In genomic region chrX:10031743-10032142, GRCh38 we compare ENCODE assay signal across 1 cellular context.
TF ChIP-seq lines count a peak whose summit lies in the region.

No MANE protein-coding gene starts in this region.

TF ChIP-seq in GM23338, 12 proteins besides CTCF, POLR2A, EP300 and RAD21:
- TF ChIP-seq REST (IDR thresholded peaks at IDR 0.05; ENCODE audit: unreplicated experiment), result no peak
- TF ChIP-seq ZNF331 (CRISPR knock-in tag; IDR thresholded peaks at IDR 0.05; ENCODE audit: low read depth), result no peak
- TF ChIP-seq ZNF462 (CRISPR knock-in tag; IDR thresholded peaks at IDR 0.05), result no peak
- TF ChIP-seq POLR2AphosphoS5 (IDR thresholded peaks at IDR 0.05; ENCODE audit: low read depth), result no peak
TF ChIP-seq in GM23338: peak in this region for 0.
